ENCODE assay signal across 15 cellular contexts in the genomic region with DNA sequence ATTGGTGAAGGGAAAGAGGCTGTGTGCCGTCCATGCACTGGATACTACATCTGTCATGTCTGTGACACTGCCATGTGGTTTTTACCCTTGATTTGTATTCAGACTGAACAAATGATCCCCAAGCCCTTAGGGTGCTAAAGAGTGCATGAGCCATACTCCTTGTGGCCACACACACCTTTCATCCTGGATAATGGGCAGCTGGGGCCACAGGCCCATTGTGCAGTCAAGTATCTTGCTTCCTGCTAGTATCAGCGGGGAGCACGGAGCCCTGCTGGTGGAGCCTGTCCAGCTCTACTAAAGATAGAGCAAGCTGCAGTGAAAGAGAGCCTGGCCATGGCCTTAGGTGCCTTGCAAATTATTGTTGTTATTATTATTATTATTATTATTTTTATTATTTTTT.
A peak's percentile ranks its signal among the peaks of the same experiment; 100 is the strongest.
DNase-seq lines count a peak whose midpoint lies in the region; ATAC-seq and TF ChIP-seq lines count a peak whose summit lies in the region.
"Had no signal": no experiment of that assay in that cellular context is flagged by ENCODE, and none has a peak within 500 bp of the region (broad histone marks: within the 10 kb centered on the region; RNA-seq: fewer than 3 reads in every experiment).

No MANE protein-coding gene starts in this region.

- H3K36me3 ChIP-seq in IMR-90 (ENCODE audit: control insufficient read depth, insufficient read depth, low read length) (no peaks in the 10 kb centered on the region), RWPE2 (ENCODE audit: low read depth) (no peaks in the 10 kb centered on the region), trophoblast cell (ENCODE audit: control insufficient read depth in 1 of 2, insufficient read depth in 2 of 2, low read length in 2 of 2) (no peaks in the 10 kb centered on the region)
- H3K36me3 ChIP-seq: MG63 had no signal

- H4K5ac ChIP-seq in IMR-90 (ENCODE audit: low read depth, low read length) = peak overlapping the region; percentile 26; the same call in 1 of the 2 replicates

- H3K4me2 ChIP-seq in IMR-90 (ENCODE audit: low read depth, low read length) (no peak overlapping the region), trophoblast cell (ENCODE audit: low read length) (no peak overlapping the region)

- dilution Hi-C loops in IMR-90 (cut with HindIII; ENCODE audit: low sequenced_read_pairs, unreplicated experiment) = no loop called here

- CTCF ChIA-PET in IMR-90 (lab: Yijun Ruan, JAX) = no interaction called here

- TF ChIP-seq RAD21 in IMR-90 (IDR thresholded peaks at IDR 0.05; ENCODE audit: low read length) = no peak

- peak overlapping the region; percentile 24; the same call in 1 of the 2 replicates for H3K18ac ChIP-seq in IMR-90 (ENCODE audit: low read depth, low read length)
- H3K18ac ChIP-seq in trophoblast cell (ENCODE audit: low read length) = no peak overlapping the region

- H3K27me3 ChIP-seq in IMR-90 (ENCODE audit: control insufficient read depth, insufficient read depth, low read length) (no peaks in the 10 kb centered on the region), RWPE2 (ENCODE audit: insufficient read depth, poor library complexity, severe bottlenecking) (no peaks in the 10 kb centered on the region), trophoblast cell (ENCODE audit: insufficient read depth, low read length) (no peaks in the 10 kb centered on the region), right cardiac atrium (ENCODE audit: control insufficient read depth, insufficient read depth) (no peaks in the 10 kb centered on the region)
- H3K27me3 ChIP-seq: MG63 had no signal

- POLR2A ChIA-PET in IMR-90 (lab: Charles Lee; ENCODE audit: unreplicated experiment) = no interaction called here

- H2AK5ac ChIP-seq in IMR-90 (ENCODE audit: low read depth, low read length) = peak overlapping the region; percentile 74
- no peak overlapping the region for H2AK5ac ChIP-seq in trophoblast cell (ENCODE audit: low read length)

- H2BK120ac ChIP-seq in IMR-90 (ENCODE audit: low read depth, low read length) (peak overlapping the region; percentile 63), trophoblast cell (ENCODE audit: insufficient read depth, low read length, poor library complexity) (no peak overlapping the region)

- H2BK20ac ChIP-seq in IMR-90 (ENCODE audit: low read depth, low read length) = 0 out of 2 replicates have a peak overlapping the region, but pooled peaks have one; percentile 27

- H3K79me1 ChIP-seq in IMR-90 (ENCODE audit: low read depth in 1 of 2, low read length in 2 of 2) = peaks cover 7 to 37% of the 10 kb centered on the region in 2 experiments
- H3K79me1 ChIP-seq in trophoblast cell (ENCODE audit: low read length) = peaks cover 12% of the 10 kb centered on the region

- H3K4ac ChIP-seq in IMR-90 (ENCODE audit: low read depth, low read length) = peak overlapping the region; percentile 55
- no peak overlapping the region for H3K4ac ChIP-seq in trophoblast cell (ENCODE audit: low read depth, low read length)

- no TSS peak for BruUV-seq in IMR-90 (replicated peaks; lab: Mats Ljungman, UMichigan)

- TF ChIP-seq POLR2A in IMR-90 (IDR thresholded peaks at IDR 0.05; ENCODE audit: low read depth, low read length) = no peak

- peaks cover 9% of the 10 kb centered on the region for H3K9me1 ChIP-seq in IMR-90 (ENCODE audit: insufficient read depth, low read length)

- H3K9me3 ChIP-seq in IMR-90 (ENCODE audit: control insufficient read depth, insufficient read depth, low read length) (no peaks in the 10 kb centered on the region), RWPE2 (ENCODE audit: severe bottlenecking) (no peaks in the 10 kb centered on the region), trophoblast cell (ENCODE audit: insufficient read depth, low read depth, low read length) (no peaks in the 10 kb centered on the region), right cardiac atrium (ENCODE audit: control insufficient read depth, low read length) (no peaks in the 10 kb centered on the region)
- H3K9me3 ChIP-seq: MG63, SK-N-SH had no signal

- no peak overlapping the region for H3K23ac ChIP-seq in IMR-90 (ENCODE audit: low read depth, low read length)
- no peak overlapping the region for H3K23ac ChIP-seq in trophoblast cell (ENCODE audit: low read length)

- no peak overlapping the region for H4K12ac ChIP-seq in trophoblast cell (ENCODE audit: low read depth, low read length)

- H3K9ac ChIP-seq in IMR-90 (ENCODE audit: low read depth, low read length) (no peak overlapping the region), trophoblast cell (ENCODE audit: low read length) (no peak overlapping the region)
- H3K9ac ChIP-seq: SK-N-SH had no signal

- in situ Hi-C loops in IMR-90 (cut with MboI; ENCODE audit: low sequenced_read_pairs) = no loop called here

- no peaks in the 10 kb centered on the region for H4K20me1 ChIP-seq in IMR-90 (ENCODE audit: insufficient read depth, low read length)

- no peak for ATAC-seq in IMR-90 (ENCODE audit: low read depth)
- ATAC-seq in RWPE2 (ENCODE audit: low read depth) = no peak
- no peak for ATAC-seq in right cardiac atrium
- ATAC-seq: CD8-positive, alpha-beta T cell; PC-3 had no signal

- TF ChIP-seq CTCF in IMR-90 (conservative IDR thresholded peaks at IDR 0.05; ENCODE audit: low read depth, low read length) = no peak
- no peak for TF ChIP-seq CTCF in RWPE2 (IDR thresholded peaks at IDR 0.05; ENCODE audit: poor library complexity, severe bottlenecking)

- no peak overlapping the region for H3K56ac ChIP-seq in IMR-90 (ENCODE audit: extremely low read depth, insufficient read depth, low read length)

- no peak overlapping the region for H4K8ac ChIP-seq in IMR-90 (ENCODE audit: low read depth in 2 of 2, low read length in 2 of 2)
- H4K8ac ChIP-seq in trophoblast cell (ENCODE audit: low read depth, low read length) = peak overlapping the region; percentile 4

- intact Hi-C loops in IMR-90 (cut with micrococcal nuclease) = loop anchor here (5.0 kb wide), 1 partner anchor 33 kb away; no protein-coding TSS in a partner anchor
- intact Hi-C loops in right cardiac atrium (cut with DNase I) = no loop called here

- H4K91ac ChIP-seq in IMR-90 (ENCODE audit: insufficient read depth, low read depth, low read length) = peak overlapping the region; percentile 44; the same call in 1 of the 2 replicates
- no peak overlapping the region for H4K91ac ChIP-seq in trophoblast cell (ENCODE audit: low read depth, low read length)

- H2BK5ac ChIP-seq in IMR-90 (ENCODE audit: low read depth, low read length, poor library complexity, severe bottlenecking) (no peak overlapping the region), trophoblast cell (ENCODE audit: low read depth, low read length, poor library complexity) (no peak overlapping the region)

- no peaks in the 10 kb centered on the region for H3K79me2 ChIP-seq in trophoblast cell (ENCODE audit: control insufficient read depth, insufficient read depth, low read length, poor library complexity)

- H3K27ac ChIP-seq in IMR-90 (ENCODE audit: insufficient read depth, low read length) = no peak overlapping the region
- H3K27ac ChIP-seq in RWPE2 (ENCODE audit: poor library complexity, severe bottlenecking) = peak overlapping the region; percentile 79
- no peak overlapping the region for H3K27ac ChIP-seq in trophoblast cell (ENCODE audit: low read depth, low read length)
- no peak overlapping the region for H3K27ac ChIP-seq in substantia nigra (ENCODE audit: low read depth, low read length, poor library complexity, severe bottlenecking)
- H3K27ac ChIP-seq in right cardiac atrium (ENCODE audit: low read length) = no peak overlapping the region

- whole genome bisulfite sequencing in IMR-90 (ENCODE audit: extremely low coverage in 2 of 2, insufficient read length in 1 of 2), 2 experiments = no CpG with 5 or more reads among the region's 3 CpGs
- no CpG with 5 or more reads among the region's 3 CpGs for WGBS in trophoblast cell (ENCODE audit: extremely low coverage, insufficient coverage, insufficient read length)
- 85% methylated on average over 3 of the region's 3 CpGs for WGBS in right cardiac atrium

- peak; percentile 45 for DNase-seq in COLO668 (lab: John Stamatoyannopoulos, UW; ENCODE audit: unreplicated experiment)
- no peak for DNase-seq in IMR-90
- no peak for DNase-seq in RWPE2 (ENCODE audit: low spot score)
- no peak for DNase-seq in trophoblast cell
- no peak for DNase-seq in substantia nigra (lab: John Stamatoyannopoulos, UW)
- no peak for DNase-seq in right cardiac atrium
- no peak for DNase-seq in midbrain (lab: John Stamatoyannopoulos, UW)
- DNase-seq in AML-193 (lab: John Stamatoyannopoulos, UW) = no peak
- DNase-seq: CD8-positive, alpha-beta T cell; KG1; MG63; PC-3; Right ventricle myocardium superior; SK-N-SH; T-helper 1 cell had no signal

- H3K4me1 ChIP-seq in IMR-90 (ENCODE audit: control insufficient read depth, insufficient read depth, low read length) = peaks cover 24% of the 10 kb centered on the region
- H3K4me1 ChIP-seq in RWPE2 (ENCODE audit: insufficient read depth, poor library complexity, severe bottlenecking) = peaks cover 48% of the 10 kb centered on the region
- peaks cover 6 to 17% of the 10 kb centered on the region in 2 experiments for H3K4me1 ChIP-seq in trophoblast cell (ENCODE audit: control insufficient read depth in 1 of 2, insufficient read depth in 2 of 2, low read length in 2 of 2)
- peaks cover 17% of the 10 kb centered on the region for H3K4me1 ChIP-seq in right cardiac atrium (ENCODE audit: control insufficient read depth, insufficient read depth, low read length)

- H3K4me3 ChIP-seq in IMR-90 (ENCODE audit: insufficient read depth, low read depth, low read length) (no peak overlapping the region), RWPE2 (ENCODE audit: severe bottlenecking) (no peak overlapping the region), trophoblast cell (ENCODE audit: low read depth, low read length) (no peak overlapping the region), right cardiac atrium (ENCODE audit: low read length) (no peak overlapping the region)
- H3K4me3 ChIP-seq: MG63 had no signal

- peak overlapping the region; percentile 16; the same call in 1 of the 3 replicates for H2BK15ac ChIP-seq in IMR-90 (ENCODE audit: low read depth, low read length)

- H2AFZ ChIP-seq in IMR-90 (replicated peaks; ENCODE audit: low read length, poor library complexity) (no peak overlapping the region), trophoblast cell (ENCODE audit: insufficient read depth, low read length, poor library complexity) (no peak overlapping the region)

- H3K14ac ChIP-seq in IMR-90 (replicated peaks; ENCODE audit: low read depth, low read length) (peak overlapping the region; percentile 43; the same call in 1 of the 2 replicates), trophoblast cell (ENCODE audit: low read length) (no peak overlapping the region)

- no peak overlapping the region for H2AK9ac ChIP-seq in IMR-90 (replicated peaks; ENCODE audit: low read depth, low read length, poor library complexity)

- H2BK12ac ChIP-seq in trophoblast cell (ENCODE audit: low read length) = no peak overlapping the region

TF ChIP-seq in IMR-90, 13 proteins besides CTCF, POLR2A, EP300 and RAD21 (continues in another document):
- TF ChIP-seq SMC3 (IDR thresholded peaks at IDR 0.05; ENCODE audit: low read depth, low read length) = no peak
- no peak for TF ChIP-seq MXI1 (IDR thresholded peaks at IDR 0.05; ENCODE audit: borderline replicate concordance, low read depth, low read length)
